Comparison of ENCODE assay signal across 8 cellular contexts in the genomic region with DNA sequence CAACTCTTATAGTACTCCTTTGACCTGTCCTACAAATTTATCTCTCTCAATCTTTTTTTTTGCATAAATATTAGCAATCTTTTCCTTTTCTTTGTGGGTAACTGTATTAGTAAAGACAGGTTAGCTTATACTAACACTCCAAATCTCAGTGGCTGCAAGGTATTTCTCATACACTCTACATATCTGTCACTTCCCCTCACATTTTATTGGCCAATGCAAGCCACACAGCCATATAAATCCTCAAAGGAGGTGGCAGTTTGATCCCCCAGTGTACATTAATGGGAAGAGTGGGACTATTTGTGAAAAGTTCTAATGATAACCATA. TPM values are rescaled to one million over a fixed set of nuclear protein-coding genes. Genes with fewer than 3 reads are reported as not detected.
DNase-seq lines count a peak whose midpoint lies in the region; ATAC-seq and TF ChIP-seq lines count a peak whose summit lies in the region.

No MANE protein-coding gene starts in this region.

- no peaks in the 10 kb centered on the region for H3K4me1 ChIP-seq in iPS-15b (ENCODE audit: control insufficient read depth, insufficient read depth, low read length)
- peaks cover 9% of the 10 kb centered on the region; the same call in 1 of the 2 replicates for H3K4me1 ChIP-seq in SJCRH30

- H3K9me3 ChIP-seq in iPS-15b (ENCODE audit: control insufficient read depth, insufficient read depth, low read length) = no peaks in the 10 kb centered on the region
- no peaks in the 10 kb centered on the region for H3K9me3 ChIP-seq in SJCRH30 (replicated peaks)

- H3K4me3 ChIP-seq in GM06990 (replicated peaks; ENCODE audit: low read depth, low read length) = peak overlapping the region; percentile 23; the same call in 1 of the 2 replicates
- peak overlapping the region; percentile 30 for H3K4me3 ChIP-seq in iPS-15b (ENCODE audit: low read depth, low read length)
- no peak overlapping the region for H3K4me3 ChIP-seq in SJCRH30

- TF ChIP-seq CTCF in GM06990 (IDR thresholded peaks at IDR 0.05; ENCODE audit: insufficient read depth, low read length, poor library complexity, severe bottlenecking) = no peak

- H3K27me3 ChIP-seq in GM06990 (replicated peaks; ENCODE audit: control insufficient read depth, insufficient read depth, low read length) (no peaks in the 10 kb centered on the region), iPS-15b (ENCODE audit: control insufficient read depth, insufficient read depth, low read length) (peaks cover 26% of the 10 kb centered on the region), SJCRH30 (no peaks in the 10 kb centered on the region)

- H3K27ac ChIP-seq in SJCRH30 = no peak overlapping the region

- H3K36me3 ChIP-seq in GM06990 (ENCODE audit: control insufficient read depth, insufficient read depth, low read length) = no peaks in the 10 kb centered on the region
- no peaks in the 10 kb centered on the region for H3K36me3 ChIP-seq in iPS-15b (ENCODE audit: control insufficient read depth, insufficient read depth, low read length)
- no peaks in the 10 kb centered on the region for H3K36me3 ChIP-seq in SJCRH30

- peak; percentile 26 for ATAC-seq in HG02759 (IDR thresholded peaks at IDR 0.05; ENCODE audit: unreplicated experiment)

- no peak overlapping the region for H3K9ac ChIP-seq in iPS-15b (ENCODE audit: low read depth, low read length)

- DNase-seq in GM06990 (ENCODE audit: extremely low read depth, insufficient read length) (no peak), OCI-M1 (lab: John Stamatoyannopoulos, UW) (peak; percentile 98), SJCRH30 (no peak), NCI-H1436 (lab: John Stamatoyannopoulos, UW) (no peak)
- DNase-seq in activated CD8-positive, alpha-beta memory T cell treated with anti-CD3 and anti-CD28 coated beads, Interleukin-2, amount 50 U/mL, for 4 hours = no peak
- no peak for DNase-seq in effector CD4-positive, alpha-beta T cell

RNA-seq across cellular contexts. Expression of gene EED, which starts 42.6 kb away (rescaled TPM):
- 51.8 and 59.6 TPM in 2 replicates for total RNA-seq in SJCRH30 (2014; rRNA removed; shearing (Covaris generic))
